ENCODE assay signal across 1 cellular context in the genomic region with DNA sequence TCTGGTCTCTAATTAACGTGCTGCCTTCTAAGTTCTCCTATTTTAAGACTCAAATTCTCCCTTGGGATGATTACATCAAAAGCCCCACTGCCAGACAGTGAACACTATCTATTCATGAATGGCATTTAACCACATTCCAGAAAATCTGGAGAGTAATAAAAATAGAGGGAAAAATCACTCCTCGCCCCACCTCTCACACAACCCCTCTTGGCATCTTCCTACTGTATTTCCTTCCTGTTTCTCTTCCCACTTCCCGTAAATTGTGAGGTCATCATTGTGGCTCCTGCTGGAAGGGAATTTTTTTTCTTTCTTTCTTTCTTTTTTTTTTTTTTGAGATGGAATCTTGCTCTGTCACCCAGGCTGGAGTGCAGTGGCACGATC.
TF ChIP-seq lines count a peak whose summit lies in the region.

No MANE protein-coding gene starts in this region.

TF ChIP-seq in HepG2, 621 proteins besides CTCF, POLR2A, EP300 and RAD21:
- peak; percentile 29; the same call in 1 of the 2 replicates for TF ChIP-seq CREB1 (IDR thresholded peaks at IDR 0.05)
- no peak for TF ChIP-seq CREB1 (CRISPR knock-in tag; IDR thresholded peaks at IDR 0.05)
- peak; percentile 47; the same call in 1 of the 2 replicates for TF ChIP-seq ATF7 (IDR thresholded peaks at IDR 0.05)
- no peak for TF ChIP-seq ATF7 (CRISPR knock-in tag; IDR thresholded peaks at IDR 0.05)
- TF ChIP-seq, protein P1, sequence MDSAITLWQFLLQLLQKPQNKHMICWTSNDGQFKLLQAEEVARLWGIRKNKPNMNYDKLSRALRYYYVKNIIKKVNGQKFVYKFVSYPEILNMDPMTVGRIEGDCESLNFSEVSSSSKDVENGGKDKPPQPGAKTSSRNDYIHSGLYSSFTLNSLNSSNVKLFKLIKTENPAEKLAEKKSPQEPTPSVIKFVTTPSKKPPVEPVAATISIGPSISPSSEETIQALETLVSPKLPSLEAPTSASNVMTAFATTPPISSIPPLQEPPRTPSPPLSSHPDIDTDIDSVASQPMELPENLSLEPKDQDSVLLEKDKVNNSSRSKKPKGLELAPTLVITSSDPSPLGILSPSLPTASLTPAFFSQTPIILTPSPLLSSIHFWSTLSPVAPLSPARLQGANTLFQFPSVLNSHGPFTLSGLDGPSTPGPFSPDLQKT (CRISPR knock-in tag; IDR thresholded peaks at IDR 0.05; ENCODE audit: borderline replicate concordance): no peak
